7 cellular contexts compared by ENCODE assay signal in genomic region chr16:66630561-66631260, GRCh38. TPM values are rescaled to one million over a fixed set of nuclear protein-coding genes. Genes with fewer than 3 reads are reported as not detected.
"Had no signal": no experiment of that assay in that cellular context is flagged by ENCODE, and none has a peak within 500 bp of the region (broad histone marks: within the 10 kb centered on the region; RNA-seq: fewer than 3 reads in every experiment).

No MANE protein-coding gene starts in this region.

RNA-seq across cellular contexts. Expression of gene CMTM2, which starts 51.4 kb away (rescaled TPM):
- total RNA-seq: PC-3, PC-9, Peyer's patch, RPMI7951, SJSA1, SK-MEL-5 had no signal
- polyA plus RNA-seq: SK-N-SH had no signal
